13 cellular contexts compared by ENCODE assay signal in the genomic region with DNA sequence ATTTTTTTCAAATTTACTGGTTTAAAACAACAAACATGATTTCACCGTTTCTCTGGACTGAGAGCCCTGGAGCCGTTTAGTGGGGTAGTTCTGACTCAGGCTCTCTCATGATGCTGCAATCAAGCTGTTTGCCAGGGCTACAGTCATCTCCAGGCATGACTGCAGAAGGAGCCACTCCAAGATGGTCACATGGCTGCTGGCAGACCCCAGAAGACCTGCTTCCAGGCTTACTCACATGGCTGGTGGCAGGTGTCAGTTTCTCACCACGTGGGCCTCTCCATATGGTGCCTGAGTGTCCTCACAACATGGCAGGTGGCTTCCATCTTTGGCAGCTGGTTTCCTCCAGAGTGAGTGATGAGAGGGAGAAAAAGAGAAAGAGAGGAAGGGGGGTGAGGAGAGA.
A peak's percentile ranks its signal among the peaks of the same experiment; 100 is the strongest.
DNase-seq lines count a peak whose midpoint lies in the region; ATAC-seq, FAIRE-seq and TF ChIP-seq lines count a peak whose summit lies in the region.
"Had no signal": no experiment of that assay in that cellular context is flagged by ENCODE, and none has a peak within 500 bp of the region (broad histone marks: within the 10 kb centered on the region; RNA-seq: fewer than 3 reads in every experiment).

No MANE protein-coding gene starts in this region.

- H3K4me3 Mint-ChIP-seq in T-helper 2 cell treated with Interferon-gamma antibody and Interleukin-4, amounts not matched to agents 5 μg/mL and 100 μg/mL, for 36 hours: no peak overlapping the region
- H3K4me3 Mint-ChIP-seq: neural progenitor cell had no signal

- H3K27me3 ChIP-seq in dorsolateral prefrontal cortex: peaks cover 0 to 5% (median 0%) of the 10 kb centered on the region in 45 donors
- H3K27me3 ChIP-seq: neural progenitor cell had no signal

- intact Hi-C loops in dorsolateral prefrontal cortex (cut with DNase I): no loop called here

- no peak for FAIRE-seq in H54 (lab: Jason Lieb, UNC)
- FAIRE-seq: GM18507 had no signal

- H3K27ac Mint-ChIP-seq in T-helper 2 cell treated with Interferon-gamma antibody and Interleukin-4, amounts not matched to agents 5 μg/mL and 100 μg/mL, for 36 hours: no peak overlapping the region
- H3K27ac Mint-ChIP-seq: neural progenitor cell had no signal

- DNase-seq in DMS53 (lab: John Stamatoyannopoulos, UW) (peak; percentile 91), NCI-H2029 (lab: John Stamatoyannopoulos, UW) (peak; percentile 76), dorsolateral prefrontal cortex (peak in 8 of 10 donors; percentile 21 to 84 (median 51)), myocyte (ENCODE audit: low read depth) (peak; percentile 1), H54 (ENCODE audit: insufficient read length, low spot score) (no peak), H4 (ENCODE audit: low spot score) (no peak)
- DNase-seq in T-helper 2 cell treated with Interferon-gamma antibody and Interleukin-4, amounts not matched to agents 5 μg/mL and 100 μg/mL, for 36 hours (ENCODE audit: low spot score): no peak
- DNase-seq: amniotic stem cell had no signal

- no peaks in the 10 kb centered on the region for H3K4me1 Mint-ChIP-seq in T-helper 2 cell treated with Interferon-gamma antibody and Interleukin-4, amounts not matched to agents 5 μg/mL and 100 μg/mL, for 36 hours (ENCODE audit: low read depth)

- H3K4me3 ChIP-seq in dorsolateral prefrontal cortex: no peak overlapping the region
- H3K4me3 ChIP-seq: neural progenitor cell had no signal

- no peaks in the 10 kb centered on the region for H3K9me3 Mint-ChIP-seq in T-helper 2 cell treated with Interferon-gamma antibody and Interleukin-4, amounts not matched to agents 5 μg/mL and 100 μg/mL, for 36 hours

- H3K27me3 Mint-ChIP-seq in T-helper 2 cell treated with Interferon-gamma antibody and Interleukin-4, amounts not matched to agents 5 μg/mL and 100 μg/mL, for 36 hours (ENCODE audit: low read depth): peaks cover 2% of the 10 kb centered on the region

- no peak for ATAC-seq in GM21717 (IDR thresholded peaks at IDR 0.05; ENCODE audit: unreplicated experiment)
- ATAC-seq: Panc1 had no signal

- H3K27ac ChIP-seq in dorsolateral prefrontal cortex: no peak overlapping the region
- H3K27ac ChIP-seq: C4-2B had no signal

- TF ChIP-seq CTCF in dorsolateral prefrontal cortex (IDR thresholded peaks at IDR 0.05 in 54 of 56, conservative IDR thresholded peaks at IDR 0.05 in 2 of 56; ENCODE audit: low read depth in 1 of 56, partially characterized antibody in 56 of 56): no peak

- no peak for TF ChIP-seq POLR2A in H54 (IDR thresholded peaks at IDR 0.05; ENCODE audit: low read depth, low read length)

- no peaks in the 10 kb centered on the region for H3K36me3 Mint-ChIP-seq in T-helper 2 cell treated with Interferon-gamma antibody and Interleukin-4, amounts not matched to agents 5 μg/mL and 100 μg/mL, for 36 hours (ENCODE audit: low read depth)

Comparison
In these comparisons a context has a peak if more than half of its experiments do, and no peak if none do; other contexts are left out.
1. DNase-seq: peak in DMS53 (single experiment), NCI-H2029 (single experiment), dorsolateral prefrontal cortex (8 of 10) and myocyte (single experiment); none in T-helper 2 cell treated with Interferon-gamma antibody and Interleukin-4, amounts not matched to agents 5 μg/mL and 100 μg/mL, for 36 hours (single experiment), H54 (single experiment) and H4 (single experiment).